Comparison of ENCODE assay signal across 28 cellular contexts in the genomic region with DNA sequence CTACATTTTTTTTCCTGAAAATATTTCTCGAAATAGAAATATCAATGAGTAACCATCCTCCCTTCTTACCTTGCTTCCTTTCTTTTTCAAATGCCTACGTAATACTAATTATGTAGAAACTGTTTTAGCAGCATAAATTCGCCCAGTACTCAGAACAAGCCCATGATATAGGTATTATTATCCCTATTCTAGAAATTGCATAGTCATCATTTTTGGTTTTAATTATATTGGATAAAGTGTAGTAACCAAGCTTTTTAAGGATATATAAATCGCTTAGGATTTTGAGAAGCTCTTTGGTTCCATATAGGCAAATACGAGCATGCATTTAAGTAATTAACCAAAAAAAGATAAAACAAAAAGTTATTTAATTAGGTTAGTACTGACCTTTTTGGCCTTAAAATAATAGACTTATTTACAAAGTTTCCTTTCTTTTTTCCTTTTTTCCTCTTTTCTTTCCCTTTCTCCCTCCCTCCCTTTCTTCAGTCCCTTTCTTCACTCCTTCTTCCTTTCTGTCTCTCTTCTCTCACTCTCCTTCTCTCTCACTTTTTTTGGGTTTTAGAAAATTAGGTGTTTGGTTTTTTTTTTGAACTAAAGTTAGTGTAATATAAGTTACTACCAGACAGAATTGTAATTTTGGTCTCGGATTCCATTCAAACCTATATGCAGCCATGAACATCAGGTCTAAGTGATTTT.
"Had no signal": no experiment of that assay in that cellular context is flagged by ENCODE, and none has a peak within 500 bp of the region (broad histone marks: within the 10 kb centered on the region; RNA-seq: fewer than 3 reads in every experiment).

No MANE protein-coding gene starts in this region.

- H3K4me3 ChIP-seq: neural progenitor cell, ovary, psoas muscle, skin epidermis, smooth muscle cell, spleen, suprapubic skin, testis, tibial artery, transverse colon, upper lobe of right lung, uterus had no signal

- H3K27me3 ChIP-seq: neural progenitor cell, ovary, spleen, suprapubic skin, testis, tibial artery, transverse colon, upper lobe of right lung, uterus had no signal

- H3K4me2 ChIP-seq: neural progenitor cell, smooth muscle cell had no signal

- H3K9me3 ChIP-seq: ovary, psoas muscle, spleen, suprapubic skin, testis, tibial artery, transverse colon, upper lobe of right lung, uterus had no signal

- H3K36me3 ChIP-seq: neural progenitor cell, ovary, spleen, suprapubic skin, tibial artery, transverse colon, upper lobe of right lung, uterus had no signal

- H3K27ac ChIP-seq: neural progenitor cell, ovary, parathyroid adenoma, psoas muscle, skin epidermis, spleen, suprapubic skin, testis, tibial artery, transverse colon, upper lobe of right lung, uterus had no signal

- H2AFZ ChIP-seq: neural progenitor cell, parathyroid adenoma had no signal

- DNase-seq: natural killer cell; occipital lobe; ovary; posterior cingulate gyrus; psoas muscle; right cardiac atrium; spleen; stimulated activated CD4-positive, alpha-beta T cell treated with anti-CD3 and anti-CD28 coated beads, Interleukin-12 subunit alpha, Interleukin-12 subunit beta, amount 100 ng/mL, for 4 hours; stimulated activated CD4-positive, alpha-beta T cell treated with anti-CD3 and anti-CD28 coated beads, Interleukin-1b, Interleukin-23, amount 100 ng/mL, for 48 hours; stimulated activated CD4-positive, alpha-beta T cell treated with anti-CD3 and anti-CD28 coated beads, Interleukin-4, amount 100 ng/mL, for 1 hour; stimulated activated CD4-positive, alpha-beta T cell treated with anti-CD3 and anti-CD28 coated beads, Interleukin-4, amount 100 ng/mL, for 4 hours; stimulated activated CD8-positive, alpha-beta memory T cell treated with anti-CD3 and anti-CD28 coated beads, Interleukin-4, amount 100 ng/mL, for 48 hours; stimulated activated naive CD4-positive, alpha-beta T cell; stimulated activated naive CD8-positive, alpha-beta T cell treated with anti-CD3 and anti-CD28 coated beads, Interleukin-15, amount 100 ng/mL, for 72 hours; stimulated activated naive CD8-positive, alpha-beta T cell treated with anti-CD3 and anti-CD28 coated beads, Interleukin-15, Interleukin-2, amounts not matched to agents 100 U/mL and 50 U/mL, for 24 hours; substantia nigra; testis; tibial artery; transverse colon; upper lobe of right lung; uterus had no signal

- H3K9ac ChIP-seq: neural progenitor cell, parathyroid adenoma had no signal

- H3K4me1 ChIP-seq: neural progenitor cell, parathyroid adenoma, psoas muscle, spleen, suprapubic skin, testis, transverse colon, upper lobe of right lung, uterus had no signal

- H3K79me2 ChIP-seq: parathyroid adenoma had no signal

- ATAC-seq: natural killer cell; psoas muscle; right cardiac atrium; sciatic nerve; stimulated activated memory B cell treated with anti-CD40 and anti-IgM and Interleukin-4, amounts not matched to agents 10 μg/mL and 1 μg/mL and 100 μg/mL, for 72 hours; stimulated activated naive CD8-positive, alpha-beta T cell treated with anti-CD3 and anti-CD28 coated beads, Interleukin-15, amount 100 ng/mL, for 72 hours; stimulated activated naive CD8-positive, alpha-beta T cell treated with anti-CD3 and anti-CD28 coated beads, Interleukin-15, Interleukin-2, amounts not matched to agents 100 U/mL and 50 U/mL, for 24 hours; upper lobe of right lung had no signal
